In the genomic region with DNA sequence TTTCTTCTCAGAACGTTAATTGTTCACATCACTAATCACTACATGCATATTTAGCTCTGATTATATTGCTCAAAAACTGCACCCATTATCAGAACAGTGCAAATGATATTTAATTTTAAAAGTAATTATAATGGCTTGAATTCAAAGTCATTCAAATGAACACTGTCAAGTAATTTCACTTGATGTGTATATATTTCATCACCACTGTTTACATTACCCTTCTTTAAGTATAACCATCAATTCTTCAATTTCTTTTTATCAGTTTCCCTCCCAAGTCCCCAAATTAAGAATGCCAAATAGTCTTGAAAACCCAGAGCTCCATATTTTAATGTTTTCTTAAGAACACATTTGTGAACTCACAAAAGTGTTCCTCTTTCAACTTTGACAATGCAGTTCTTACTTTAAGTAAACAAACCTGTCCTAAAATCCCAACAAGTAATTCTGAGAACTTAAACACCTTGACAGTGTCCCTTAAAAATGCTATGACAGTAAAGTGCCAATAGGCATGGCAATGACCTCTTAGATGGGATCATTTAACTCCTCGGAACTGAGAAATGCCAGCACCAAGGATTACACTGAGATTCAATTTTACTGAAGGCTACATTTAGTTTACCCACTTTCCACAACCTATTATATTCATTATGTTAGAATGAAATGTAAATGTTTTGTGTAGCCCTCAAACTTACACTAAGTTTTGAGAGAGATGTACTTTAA, we compare ENCODE assay signal across 24 cellular contexts. TPM values are rescaled to one million over a fixed set of nuclear protein-coding genes. Genes with fewer than 3 reads are reported as not detected.
DNase-seq lines count a peak whose midpoint lies in the region; ATAC-seq and TF ChIP-seq lines count a peak whose summit lies in the region.
"Had no signal": no experiment of that assay in that cellular context is flagged by ENCODE, and none has a peak within 500 bp of the region (broad histone marks: within the 10 kb centered on the region; RNA-seq: fewer than 3 reads in every experiment).

No MANE protein-coding gene starts in this region.

- no peaks in the 10 kb centered on the region for H3K9me3 ChIP-seq in CD4-positive, alpha-beta T cell (ENCODE audit: control insufficient read depth, low read length)
- H3K9me3 ChIP-seq: A549 had no signal

- no peak for ATAC-seq in activated T-cell treated with anti-CD3 and anti-CD28 coated beads, Interleukin-2, amount 50 U/mL, for 4 hours
- ATAC-seq in CD4-positive, alpha-beta T cell (ENCODE audit: poor library complexity): no peak
- no peak for ATAC-seq in GM23338
- no peak for ATAC-seq in stimulated activated naive B cell treated with anti-CD40 and anti-IgM and Interleukin-4, amounts not matched to agents 10 μg/mL and 1 μg/mL and 100 μg/mL, for 72 hours (replicated peaks)
- ATAC-seq: A549, Panc1 had no signal

- no peaks in the 10 kb centered on the region for H3K9me2 ChIP-seq in GM23338 (ENCODE audit: insufficient read depth)

- no peak overlapping the region for H3K4me2 ChIP-seq in GM23338
- H3K4me2 ChIP-seq: A549 had no signal

- H3K36me3 ChIP-seq in GM23338 (ENCODE audit: insufficient read depth): peaks cover 43% of the 10 kb centered on the region

- H3K79me2 ChIP-seq in GM23338 (replicated peaks; ENCODE audit: insufficient read depth): peaks cover 19% of the 10 kb centered on the region

- peaks cover 97% of the 10 kb centered on the region for H3K36me3 Mint-ChIP-seq in activated T-cell treated with anti-CD3 and anti-CD28 coated beads, Interleukin-2, amount 50 U/mL, for 24 hours (ENCODE audit: low read depth)
- H3K36me3 Mint-ChIP-seq in activated T-cell treated with anti-CD3 and anti-CD28 coated beads, Interleukin-2, amount 50 U/mL, for 4 hours (ENCODE audit: insufficient read depth): peaks cover 38% of the 10 kb centered on the region
- peaks cover 80% of the 10 kb centered on the region for H3K36me3 Mint-ChIP-seq in CD4-positive, alpha-beta T cell (ENCODE audit: low read depth)
- H3K36me3 Mint-ChIP-seq in GM23338 (ENCODE audit: low read depth): peaks cover 60% of the 10 kb centered on the region
- H3K36me3 Mint-ChIP-seq in chondrocyte (ENCODE audit: low read depth): peaks cover 30% of the 10 kb centered on the region
- H3K36me3 Mint-ChIP-seq in nephron progenitor cell (ENCODE audit: low read depth): peaks cover 31% of the 10 kb centered on the region
- H3K36me3 Mint-ChIP-seq in stimulated activated naive B cell treated with anti-CD40 and anti-IgM and Interleukin-4, amounts not matched to agents 10 μg/mL and 1 μg/mL and 100 μg/mL, for 72 hours: peaks cover 24 to 31% of the 10 kb centered on the region in 2 donors

- H3K27ac ChIP-seq in CD4-positive, alpha-beta T cell (ENCODE audit: low read depth, low read length): no peak overlapping the region
- no peak overlapping the region; the same call in 1 of the 2 replicates for H3K27ac ChIP-seq in GM23338 (ENCODE audit: low read depth)
- H3K27ac ChIP-seq: A549, HL-60 had no signal

- H3K9me3 Mint-ChIP-seq in activated T-cell treated with anti-CD3 and anti-CD28 coated beads, Interleukin-2, amount 50 U/mL, for 24 hours: no peaks in the 10 kb centered on the region
- H3K9me3 Mint-ChIP-seq in activated T-cell treated with anti-CD3 and anti-CD28 coated beads, Interleukin-2, amount 50 U/mL, for 4 hours: no peaks in the 10 kb centered on the region
- no peaks in the 10 kb centered on the region for H3K9me3 Mint-ChIP-seq in CD4-positive, alpha-beta T cell
- H3K9me3 Mint-ChIP-seq in GM23338: no peaks in the 10 kb centered on the region
- H3K9me3 Mint-ChIP-seq in chondrocyte (ENCODE audit: low read depth): no peaks in the 10 kb centered on the region
- no peaks in the 10 kb centered on the region for H3K9me3 Mint-ChIP-seq in nephron progenitor cell
- no peaks in the 10 kb centered on the region for H3K9me3 Mint-ChIP-seq in stimulated activated naive B cell treated with anti-CD40 and anti-IgM and Interleukin-4, amounts not matched to agents 10 μg/mL and 1 μg/mL and 100 μg/mL, for 72 hours
- H3K9me3 Mint-ChIP-seq: CD14-positive monocyte, H9 had no signal

- H3K4me3 Mint-ChIP-seq in activated T-cell treated with anti-CD3 and anti-CD28 coated beads, Interleukin-2, amount 50 U/mL, for 24 hours: no peak overlapping the region
- H3K4me3 Mint-ChIP-seq in activated T-cell treated with anti-CD3 and anti-CD28 coated beads, Interleukin-2, amount 50 U/mL, for 4 hours: no peak overlapping the region
- H3K4me3 Mint-ChIP-seq in CD4-positive, alpha-beta T cell: no peak overlapping the region
- H3K4me3 Mint-ChIP-seq in GM23338: no peak overlapping the region
- no peak overlapping the region for H3K4me3 Mint-ChIP-seq in chondrocyte (ENCODE audit: unreplicated experiment)
- H3K4me3 Mint-ChIP-seq in nephron progenitor cell: no peak overlapping the region
- H3K4me3 Mint-ChIP-seq in stimulated activated naive B cell treated with anti-CD40 and anti-IgM and Interleukin-4, amounts not matched to agents 10 μg/mL and 1 μg/mL and 100 μg/mL, for 72 hours: no peak overlapping the region
- H3K4me3 Mint-ChIP-seq: B cell, CD14-positive monocyte, H9 had no signal

- no peaks in the 10 kb centered on the region for H3K4me1 ChIP-seq in GM23338 (ENCODE audit: insufficient read depth)

- no peaks in the 10 kb centered on the region for H3K27me3 Mint-ChIP-seq in activated T-cell treated with anti-CD3 and anti-CD28 coated beads, Interleukin-2, amount 50 U/mL, for 24 hours
- H3K27me3 Mint-ChIP-seq in activated T-cell treated with anti-CD3 and anti-CD28 coated beads, Interleukin-2, amount 50 U/mL, for 4 hours (ENCODE audit: low read depth): no peaks in the 10 kb centered on the region
- H3K27me3 Mint-ChIP-seq in CD4-positive, alpha-beta T cell: no peaks in the 10 kb centered on the region
- H3K27me3 Mint-ChIP-seq in GM23338 (ENCODE audit: insufficient read depth, low read depth, poor library complexity): peaks cover 7% of the 10 kb centered on the region
- H3K27me3 Mint-ChIP-seq in chondrocyte (ENCODE audit: low read depth): no peaks in the 10 kb centered on the region
- no peaks in the 10 kb centered on the region for H3K27me3 Mint-ChIP-seq in nephron progenitor cell (ENCODE audit: low read depth, poor library complexity)
- no peaks in the 10 kb centered on the region for H3K27me3 Mint-ChIP-seq in stimulated activated naive B cell treated with anti-CD40 and anti-IgM and Interleukin-4, amounts not matched to agents 10 μg/mL and 1 μg/mL and 100 μg/mL, for 72 hours
- H3K27me3 Mint-ChIP-seq: B cell had no signal

- H3K27ac Mint-ChIP-seq in activated T-cell treated with anti-CD3 and anti-CD28 coated beads, Interleukin-2, amount 50 U/mL, for 24 hours: peak overlapping the region; percentile 31
- peak overlapping the region; percentile 46 for H3K27ac Mint-ChIP-seq in CD4-positive, alpha-beta T cell
- H3K27ac Mint-ChIP-seq in GM23338 (no peak overlapping the region), chondrocyte (ENCODE audit: unreplicated experiment) (peak overlapping the region; percentile 42), nephron progenitor cell (no peak overlapping the region)
- no peak overlapping the region for H3K27ac Mint-ChIP-seq in stimulated activated naive B cell treated with anti-CD40 and anti-IgM and Interleukin-4, amounts not matched to agents 10 μg/mL and 1 μg/mL and 100 μg/mL, for 72 hours
- H3K27ac Mint-ChIP-seq: B cell had no signal

- no peak for DNase-seq in activated T-cell treated with anti-CD3 and anti-CD28 coated beads, Interleukin-2, amount 50 U/mL, for 24 hours
- no peak for DNase-seq in activated T-cell treated with anti-CD3 and anti-CD28 coated beads, Interleukin-2, amount 50 U/mL, for 4 hours
- DNase-seq in CD4-positive, alpha-beta T cell: no peak
- no peak for DNase-seq in GM23338 (ENCODE audit: low spot score)
- DNase-seq in chondrocyte (ENCODE audit: low spot score): no peak
- no peak for DNase-seq in nephron progenitor cell
- DNase-seq in stimulated activated naive B cell treated with anti-CD40 and anti-IgM and Interleukin-4, amounts not matched to agents 10 μg/mL and 1 μg/mL and 100 μg/mL, for 72 hours: no peak
- DNase-seq: DMS 273 treated with DMSO at 0.1 percent for 48 hours, DMS79 treated with DMSO at 0.1 percent for 48 hours, H9, KG1, NCI-H1105, NCI-H146, NCI-H2029 treated with DMSO at 0.1 percent for 48 hours, NCI-H2171, NCI-H345, NCI-H524 treated with DMSO at 0.1 percent for 48 hours, NCI-H82, SIG-M5 had no signal

- intact Hi-C loops in CD4-positive, alpha-beta T cell (cut with DNase I, micrococcal nuclease): no loop called here

- H3K4me1 Mint-ChIP-seq in activated T-cell treated with anti-CD3 and anti-CD28 coated beads, Interleukin-2, amount 50 U/mL, for 24 hours (ENCODE audit: low read depth): peaks cover 20% of the 10 kb centered on the region
- peaks cover 4% of the 10 kb centered on the region for H3K4me1 Mint-ChIP-seq in activated T-cell treated with anti-CD3 and anti-CD28 coated beads, Interleukin-2, amount 50 U/mL, for 4 hours (ENCODE audit: low read depth)
- peaks cover 15% of the 10 kb centered on the region for H3K4me1 Mint-ChIP-seq in CD4-positive, alpha-beta T cell (ENCODE audit: low read depth)
- peaks cover 22% of the 10 kb centered on the region; the same call in 2 of the 3 replicates for H3K4me1 Mint-ChIP-seq in GM23338
- peaks cover 9% of the 10 kb centered on the region for H3K4me1 Mint-ChIP-seq in chondrocyte (ENCODE audit: low read depth)
- peaks cover 5% of the 10 kb centered on the region for H3K4me1 Mint-ChIP-seq in nephron progenitor cell
- peaks cover 4 to 5% of the 10 kb centered on the region in 2 donors for H3K4me1 Mint-ChIP-seq in stimulated activated naive B cell treated with anti-CD40 and anti-IgM and Interleukin-4, amounts not matched to agents 10 μg/mL and 1 μg/mL and 100 μg/mL, for 72 hours
- H3K4me1 Mint-ChIP-seq: B cell, CD14-positive monocyte had no signal

- H3F3A ChIP-seq in GM23338 (replicated peaks; ENCODE audit: low read depth): peaks cover 19% of the 10 kb centered on the region; the same call in 1 of the 2 replicates

- POLR2A ChIA-PET in CD4-positive, alpha-beta T cell (lab: Charles Lee): interaction anchor here (0.9 to 1.1 kb wide), 2 partner anchors 32 to 68 kb away, joined by 3 read pairs; partner anchors contain the start of gene SYNCRIP

- no peak overlapping the region for H3K4me3 ChIP-seq in GM23338
- H3K4me3 ChIP-seq: A549 had no signal

- H3K27me3 ChIP-seq in CD4-positive, alpha-beta T cell (ENCODE audit: control insufficient read depth, insufficient read depth, low read length): no peaks in the 10 kb centered on the region
- no peaks in the 10 kb centered on the region for H3K27me3 ChIP-seq in GM23338 (ENCODE audit: insufficient read depth)

- H2AFZ ChIP-seq in GM23338: no peak overlapping the region

- TF ChIP-seq CTCF in CD4-positive, alpha-beta T cell (IDR thresholded peaks at IDR 0.05): no peak
- TF ChIP-seq CTCF in GM23338 (conservative IDR thresholded peaks at IDR 0.05; ENCODE audit: low read depth in 2 of 2) (no peak), chondrocyte (IDR thresholded peaks at IDR 0.05) (no peak), nephron progenitor cell (IDR thresholded peaks at IDR 0.05) (no peak)

- peaks cover 37% of the 10 kb centered on the region for H4K20me1 ChIP-seq in GM23338 (replicated peaks; ENCODE audit: insufficient read depth)

- CTCF ChIA-PET in CD4-positive, alpha-beta T cell (lab: Charles Lee): no interaction called here

RNA-seq across cellular contexts. Expression of gene SNX14, which starts 16.7 kb away (rescaled TPM):
- total RNA-seq in activated T-cell treated with anti-CD3 and anti-CD28 coated beads, Interleukin-2, amount 50 U/mL, for 4 hours: 10 to 100 TPM; 21.1 to 30.2 (median 25.7) TPM
- total RNA-seq in CD4-positive, alpha-beta T cell: 10 to 100 TPM; 30.8 to 31.5 TPM
- 32.0 and 39.4 TPM in 2 replicates for total RNA-seq in GM23338 (2014; rRNA removed; shearing (Covaris generic))
- 19.9 and 23.1 TPM in 2 replicates for polyA plus RNA-seq in GM23338 (2016; fragmentation: Nextera tagmentation; extraction: Ambion mirVana)
- 70.8 to 79.7 TPM (median 77.2 TPM) in 3 replicates for total RNA-seq in chondrocyte

RNA-seq across cellular contexts. Expression of gene SYNCRIP, which starts 32.3 kb away (rescaled TPM):
- 100 to 1,000 TPM; 248 to 285 (median 283) TPM for total RNA-seq in activated T-cell treated with anti-CD3 and anti-CD28 coated beads, Interleukin-2, amount 50 U/mL, for 4 hours
- total RNA-seq in CD4-positive, alpha-beta T cell: 10 to 100 TPM; 53.2 to 58.3 TPM
- total RNA-seq in GM23338 (2014; rRNA removed; shearing (Covaris generic)): 163 and 169 TPM in 2 replicates
- 149 and 164 TPM in 2 replicates for polyA plus RNA-seq in GM23338 (2016; fragmentation: Nextera tagmentation; extraction: Ambion mirVana)
- total RNA-seq in chondrocyte: 87.4 to 116 TPM (median 90.5 TPM) in 3 replicates

Comparison
In these comparisons a context has a peak if more than half of its experiments do, and no peak if none do; other contexts are left out.
1. H3K27ac Mint-ChIP-seq: peak in activated T-cell treated with anti-CD3 and anti-CD28 coated beads, Interleukin-2, amount 50 U/mL, for 24 hours (single experiment), CD4-positive, alpha-beta T cell (single experiment) and chondrocyte (single experiment); none in GM23338 (single experiment), nephron progenitor cell (single experiment) and stimulated activated naive B cell treated with anti-CD40 and anti-IgM and Interleukin-4, amounts not matched to agents 10 μg/mL and 1 μg/mL and 100 μg/mL, for 72 hours (single experiment).